8 cellular contexts compared by ENCODE assay signal in genomic region chr6:2853766-2854393, GRCh38. TPM values are rescaled to one million over a fixed set of nuclear protein-coding genes. Genes with fewer than 3 reads are reported as not detected.
A peak's percentile ranks its signal among the peaks of the same experiment; 100 is the strongest.
DNase-seq lines count a peak whose midpoint lies in the region; ATAC-seq, FAIRE-seq and TF ChIP-seq lines count a peak whose summit lies in the region.

No MANE protein-coding gene starts in this region.

- peaks cover 34% of the 10 kb centered on the region for H3K4me1 ChIP-seq in GM23338 (ENCODE audit: insufficient read depth)
- peaks cover 0 to 29% (median 25%) of the 10 kb centered on the region in 4 donors for H3K4me1 ChIP-seq in Peyer's patch
- no peaks in the 10 kb centered on the region for H3K4me1 ChIP-seq in foreskin keratinocyte

- intact Hi-C loops in activated T-helper 1 cell treated with anti-CD3 and anti-CD28 coated beads, Interleukin-12 subunit alpha, Interleukin-12 subunit beta, Interleukin-2, Interleukin-4 antibody, amounts not matched to agents 30 ng/mL and 10 ng/mL and 1 ng/mL, durations not matched to agents 14 hours and 24 hours and 36 hours (cut with micrococcal nuclease), result loop anchor here (1.0 kb wide), 2 partner anchors 8 to 49 kb away; partner anchors contain the start of gene SERPINB9
- intact Hi-C loops in posterior vena cava (cut with DNase I), result loop anchor here in 1 of 2 donors (10.0 kb wide), 1 partner anchor 81 kb away; no protein-coding TSS in a partner anchor

- peak overlapping the region; percentile 2; the same call in 1 of the 3 replicates for H3K4me3 Mint-ChIP-seq in GM23338
- peak overlapping the region; percentile 73 for H3K4me3 Mint-ChIP-seq in activated T-helper 1 cell treated with anti-CD3 and anti-CD28 coated beads, Interleukin-12 subunit alpha, Interleukin-12 subunit beta, Interleukin-2, Interleukin-4 antibody, amounts not matched to agents 30 ng/mL and 10 ng/mL and 1 ng/mL, durations not matched to agents 14 hours and 24 hours and 36 hours

- H3K27ac ChIP-seq in GM23338 (ENCODE audit: low read depth) (peak overlapping the region; percentile 41; the same call in 1 of the 2 replicates), Peyer's patch (peak overlapping the region; percentile 61 to 74 (median 70)), foreskin keratinocyte (peak overlapping the region; percentile 96)

- H2AFZ ChIP-seq in GM23338, result no peak overlapping the region

- H3K9me3 ChIP-seq in Peyer's patch, result no peaks in the 10 kb centered on the region

- no peaks in the 10 kb centered on the region for H4K20me1 ChIP-seq in GM23338 (replicated peaks; ENCODE audit: insufficient read depth)

- H3K4me2 ChIP-seq in GM23338, result peak overlapping the region; percentile 53

- peak; percentile 25; the same call in 2 of the 3 replicates for ATAC-seq in GM23338
- ATAC-seq in foreskin keratinocyte, result peak; percentile 72

- peak in 1 of 2 donors; percentile 21 for TF ChIP-seq POLR2A in Peyer's patch (IDR thresholded peaks at IDR 0.05)

- H3K4me1 Mint-ChIP-seq in GM23338, result peaks cover 48% of the 10 kb centered on the region
- H3K4me1 Mint-ChIP-seq in activated T-helper 1 cell treated with anti-CD3 and anti-CD28 coated beads, Interleukin-12 subunit alpha, Interleukin-12 subunit beta, Interleukin-2, Interleukin-4 antibody, amounts not matched to agents 30 ng/mL and 10 ng/mL and 1 ng/mL, durations not matched to agents 14 hours and 24 hours and 36 hours (ENCODE audit: low read depth), result peaks cover 75% of the 10 kb centered on the region

- no peaks in the 10 kb centered on the region for H3K79me2 ChIP-seq in GM23338 (replicated peaks; ENCODE audit: insufficient read depth)

- H3F3A ChIP-seq in GM23338 (replicated peaks; ENCODE audit: low read depth), result peaks cover 26% of the 10 kb centered on the region; the same call in 1 of the 2 replicates

- no peak for FAIRE-seq in urothelium cell line (lab: Jason Lieb, UNC)

- no peaks in the 10 kb centered on the region for H3K36me3 Mint-ChIP-seq in GM23338 (ENCODE audit: low read depth)
- H3K36me3 Mint-ChIP-seq in activated T-helper 1 cell treated with anti-CD3 and anti-CD28 coated beads, Interleukin-12 subunit alpha, Interleukin-12 subunit beta, Interleukin-2, Interleukin-4 antibody, amounts not matched to agents 30 ng/mL and 10 ng/mL and 1 ng/mL, durations not matched to agents 14 hours and 24 hours and 36 hours (ENCODE audit: low read depth), result peaks cover 3% of the 10 kb centered on the region

- H3K36me3 ChIP-seq in GM23338 (ENCODE audit: insufficient read depth) (no peaks in the 10 kb centered on the region), Peyer's patch (no peaks in the 10 kb centered on the region)

- DNase-seq in AG10803 (ENCODE audit: low read depth) (peak; percentile 82), GM23338 (ENCODE audit: low spot score) (peak; percentile 73), Peyer's patch (peak; percentile 49 to 79 (median 60)), foreskin keratinocyte (peak; percentile 56 to 71), posterior vena cava (ENCODE audit: low spot score) (peak; percentile 89), urothelium cell line (ENCODE audit: low spot score) (peak; percentile 64), NCI-H446 treated with DMSO at 0.1 percent for 48 hours (lab: John Stamatoyannopoulos, UW) (no peak)
- DNase-seq in activated T-helper 1 cell treated with anti-CD3 and anti-CD28 coated beads, Interleukin-12 subunit alpha, Interleukin-12 subunit beta, Interleukin-2, Interleukin-4 antibody, amounts not matched to agents 30 ng/mL and 10 ng/mL and 1 ng/mL, durations not matched to agents 14 hours and 24 hours and 36 hours (ENCODE audit: low spot score), result no peak

- no peaks in the 10 kb centered on the region for H3K9me2 ChIP-seq in GM23338 (ENCODE audit: insufficient read depth)

- TF ChIP-seq CTCF in AG10803 (conservative IDR thresholded peaks at IDR 0.05; ENCODE audit: low read length), result peak; percentile 61
- TF ChIP-seq CTCF in GM23338 (conservative IDR thresholded peaks at IDR 0.05; ENCODE audit: low read depth in 2 of 2), result peak in 1 of 2 experiments; percentile 47; a peak in 3 of 4 replicates
- peak in 4 of 6 experiments; percentile 24 to 52 (median 48) for TF ChIP-seq CTCF in Peyer's patch (IDR thresholded peaks at IDR 0.05)
- peak; percentile 75 for TF ChIP-seq CTCF in foreskin keratinocyte (conservative IDR thresholded peaks at IDR 0.05)

- peak overlapping the region; percentile 87 for H3K27ac Mint-ChIP-seq in GM23338
- H3K27ac Mint-ChIP-seq in activated T-helper 1 cell treated with anti-CD3 and anti-CD28 coated beads, Interleukin-12 subunit alpha, Interleukin-12 subunit beta, Interleukin-2, Interleukin-4 antibody, amounts not matched to agents 30 ng/mL and 10 ng/mL and 1 ng/mL, durations not matched to agents 14 hours and 24 hours and 36 hours, result peak overlapping the region; percentile 99

- H3K4me3 ChIP-seq in AG10803 (ENCODE audit: low read length) (peak overlapping the region; percentile 64), GM23338 (peak overlapping the region; percentile 19; the same call in 1 of the 2 replicates), Peyer's patch (peak overlapping the region; percentile 2 to 45 (median 36))

- H3K27me3 ChIP-seq in GM23338 (ENCODE audit: insufficient read depth), result no peaks in the 10 kb centered on the region
- H3K27me3 ChIP-seq in Peyer's patch, result no peaks in the 10 kb centered on the region
- no peaks in the 10 kb centered on the region for H3K27me3 ChIP-seq in foreskin keratinocyte

- H3K9me3 Mint-ChIP-seq in GM23338, result no peaks in the 10 kb centered on the region
- peaks cover 3% of the 10 kb centered on the region for H3K9me3 Mint-ChIP-seq in activated T-helper 1 cell treated with anti-CD3 and anti-CD28 coated beads, Interleukin-12 subunit alpha, Interleukin-12 subunit beta, Interleukin-2, Interleukin-4 antibody, amounts not matched to agents 30 ng/mL and 10 ng/mL and 1 ng/mL, durations not matched to agents 14 hours and 24 hours and 36 hours

- peaks cover 13% of the 10 kb centered on the region for H3K27me3 Mint-ChIP-seq in GM23338 (ENCODE audit: insufficient read depth, low read depth, poor library complexity)
- no peaks in the 10 kb centered on the region for H3K27me3 Mint-ChIP-seq in activated T-helper 1 cell treated with anti-CD3 and anti-CD28 coated beads, Interleukin-12 subunit alpha, Interleukin-12 subunit beta, Interleukin-2, Interleukin-4 antibody, amounts not matched to agents 30 ng/mL and 10 ng/mL and 1 ng/mL, durations not matched to agents 14 hours and 24 hours and 36 hours (ENCODE audit: insufficient read depth)

TF ChIP-seq in GM23338, 12 proteins besides CTCF, POLR2A, EP300 and RAD21:
- TF ChIP-seq CREB1 (CRISPR knock-in tag; IDR thresholded peaks at IDR 0.05; ENCODE audit: low read depth), result peak; percentile 75
- TF ChIP-seq EZH2phosphoT487 (IDR thresholded peaks at IDR 0.05; ENCODE audit: unreplicated experiment), result no peak
- TF ChIP-seq REST (IDR thresholded peaks at IDR 0.05; ENCODE audit: unreplicated experiment), result no peak
TF ChIP-seq in GM23338: peak in this region for 1.

RNA-seq across cellular contexts. Expression of gene SERPINB1, which starts 12.2 kb away (rescaled TPM):
- 5.6 and 8.4 TPM in 2 replicates for total RNA-seq in GM23338 (2014; rRNA removed; shearing (Covaris generic))
- polyA plus RNA-seq in GM23338 (2016; fragmentation: Nextera tagmentation; extraction: Ambion mirVana) (6.5 and 7.2 TPM in 2 replicates), foreskin keratinocyte (36.5 and 40.3 TPM in 2 replicates)
- total RNA-seq in Peyer's patch (100 to 1,000 TPM in 1 of 4 donors, 10 to 100 TPM in 3; 58.6 to 122 (median 86.4) TPM), foreskin keratinocyte (34.2 TPM in 2 replicates), posterior vena cava (10 to 100 TPM; 30.8 to 44.0 TPM)
- 79.5 and 80.1 TPM in 2 replicates for total RNA-seq in activated T-helper 1 cell treated with anti-CD3 and anti-CD28 coated beads, Interleukin-12 subunit alpha, Interleukin-12 subunit beta, Interleukin-2, Interleukin-4 antibody, amounts not matched to agents 30 ng/mL and 10 ng/mL and 1 ng/mL, durations not matched to agents 14 hours and 24 hours and 36 hours

RNA-seq across cellular contexts. Expression of gene SERPINB9, which starts 49.2 kb away (rescaled TPM):
- 65.0 and 71.3 TPM in 2 replicates for total RNA-seq in GM23338 (2014; rRNA removed; shearing (Covaris generic))
- 46.6 and 47.4 TPM in 2 replicates for polyA plus RNA-seq in GM23338 (2016; fragmentation: Nextera tagmentation; extraction: Ambion mirVana)
- total RNA-seq in Peyer's patch, result 10 to 100 TPM in 1 of 4 donors, 1 to 10 TPM in 3; 2.9 to 13.2 (median 4.0) TPM
- total RNA-seq in activated T-helper 1 cell treated with anti-CD3 and anti-CD28 coated beads, Interleukin-12 subunit alpha, Interleukin-12 subunit beta, Interleukin-2, Interleukin-4 antibody, amounts not matched to agents 30 ng/mL and 10 ng/mL and 1 ng/mL, durations not matched to agents 14 hours and 24 hours and 36 hours, result 86.8 and 87.2 TPM in 2 replicates
- total RNA-seq in foreskin keratinocyte, result 0.07 and 0.31 TPM in 2 replicates
- polyA plus RNA-seq in foreskin keratinocyte, result 0.08 and 0.11 TPM in 2 replicates
- 10 to 100 TPM in 1 of 2 donors, 1 to 10 TPM in 1; 9.9 to 12.8 TPM for total RNA-seq in posterior vena cava

Comparison
In these comparisons a context has a peak if more than half of its experiments do, and no peak if none do; other contexts are left out.
1. DNase-seq: peak in AG10803 (single experiment), GM23338 (single experiment), Peyer's patch (3 of 3), foreskin keratinocyte (2 of 2), posterior vena cava (single experiment) and urothelium cell line (single experiment); none in activated T-helper 1 cell treated with anti-CD3 and anti-CD28 coated beads, Interleukin-12 subunit alpha, Interleukin-12 subunit beta, Interleukin-2, Interleukin-4 antibody, amounts not matched to agents 30 ng/mL and 10 ng/mL and 1 ng/mL, durations not matched to agents 14 hours and 24 hours and 36 hours (single experiment) and NCI-H446 treated with DMSO at 0.1 percent for 48 hours (single experiment).
2. H3K27ac ChIP-seq: peak in every context shown above with its lines; median percentile 96 in foreskin keratinocyte; 70 in Peyer's patch; 41 in GM23338.
3. Peak in every context shown above with its lines, with median percentiles within 50 percentile points of each other: H3K4me3 ChIP-seq.